17 cellular contexts compared by ENCODE assay signal in genomic region chr19:37511821-37512220, GRCh38.
"Had no signal": no experiment of that assay in that cellular context is flagged by ENCODE, and none has a peak within 500 bp of the region (broad histone marks: within the 10 kb centered on the region; RNA-seq: fewer than 3 reads in every experiment).

No MANE protein-coding gene starts in this region.

- H3K4me1 Mint-ChIP-seq: mesothelial cell of epicardium had no signal

- H2AFZ ChIP-seq: hepatocyte had no signal

- H3K4me3 Mint-ChIP-seq: mesothelial cell of epicardium had no signal

- H3K27ac Mint-ChIP-seq: mesothelial cell of epicardium had no signal

- H3K4me3 ChIP-seq: coronary artery, dorsolateral prefrontal cortex, esophagus muscularis mucosa, gastroesophageal sphincter, heart left ventricle, hepatocyte, left lung, lower lobe of right lung, mucosa of descending colon had no signal

- H3K4me1 ChIP-seq: foreskin keratinocyte, left lung, lower lobe of right lung had no signal

- H3K4me2 ChIP-seq: hepatocyte had no signal

- DNase-seq: dermis blood vessel endothelial cell; dorsolateral prefrontal cortex; effector CD4-positive, alpha-beta T cell; effector memory CD4-positive, alpha-beta T cell; foreskin keratinocyte; heart left ventricle; left cardiac atrium; left lung; left ventricle myocardium superior; lower lobe of right lung; mesenchymal stem cell; mucosa of descending colon had no signal

- H3K36me3 ChIP-seq: lower lobe of right lung had no signal

- H3K27me3 ChIP-seq: dorsolateral prefrontal cortex, esophagus muscularis mucosa, foreskin keratinocyte, gastroesophageal sphincter, heart left ventricle, hepatocyte had no signal

- ATAC-seq: foreskin keratinocyte, gastroesophageal sphincter, heart left ventricle, left cardiac atrium, left lung, left ventricle myocardium superior, lower lobe of right lung, mucosa of descending colon had no signal

- H3K27ac ChIP-seq: coronary artery, dorsolateral prefrontal cortex, esophagus muscularis mucosa, foreskin keratinocyte, gastroesophageal sphincter, heart left ventricle, hepatocyte, left lung, lower lobe of right lung had no signal
